Comparison of ENCODE assay signal across 24 cellular contexts in genomic region chr2:229202646-229203045, GRCh38.
"Had no signal": no experiment of that assay in that cellular context is flagged by ENCODE, and none has a peak within 500 bp of the region (broad histone marks: within the 10 kb centered on the region; RNA-seq: fewer than 3 reads in every experiment).

No MANE protein-coding gene starts in this region.

- H3K9ac ChIP-seq: neural progenitor cell had no signal

- DNase-seq: activated CD4-positive, alpha-beta memory T cell treated with anti-CD3 and anti-CD28 coated beads, Interleukin-2, amount 10 ng/mL, durations not matched to agents 7 days and 5 days; activated CD4-positive, alpha-beta T cell treated with anti-CD3 and anti-CD28 coated beads, Interleukin-2, amount 10 ng/mL, durations not matched to agents 7 days and 5 days; activated CD4-positive, CD25-positive, alpha-beta regulatory T cell treated with anti-CD3 and anti-CD28 coated beads, Interleukin-2, amount 50 U/mL, for 72 hours; activated CD8-positive, alpha-beta memory T cell treated with anti-CD3 and anti-CD28 coated beads, Interleukin-2, amount 50 U/mL, for 48 hours; activated T-cell treated with anti-CD3 and anti-CD28 coated beads, Interleukin-2, amount 50 U/mL, for 24 hours; aorta; body of pancreas; dermis blood vessel endothelial cell; effector memory CD4-positive, alpha-beta T cell; kidney; mesendoderm; natural killer cell; occipital lobe; right cardiac atrium; stimulated activated CD4-positive, alpha-beta T cell treated with anti-CD3 and anti-CD28 coated beads, Interleukin-2, amount 100 ng/mL, for 48 hours; stimulated activated naive CD4-positive, alpha-beta T cell treated with Interleukin-2 at 50 U/mL for 16 hours; T-helper 17 cell; T1000 had no signal

- H3K27me3 ChIP-seq: body of pancreas, gastroesophageal sphincter, hepatocyte, neural progenitor cell, tibial nerve had no signal

- H3K4me2 ChIP-seq: hepatocyte, neural progenitor cell had no signal

- ATAC-seq: body of pancreas, gastroesophageal sphincter, natural killer cell, right cardiac atrium, SK-N-SH treated with all-trans-retinoic acid at 6 μM for 48 hours, T-helper 17 cell had no signal

- H3K4me1 ChIP-seq: gastroesophageal sphincter, neural progenitor cell, tibial nerve had no signal

- H3K4me3 ChIP-seq: body of pancreas, gastroesophageal sphincter, hepatocyte, neural progenitor cell, tibial nerve had no signal

- H3K27ac ChIP-seq: body of pancreas, gastroesophageal sphincter, hepatocyte, neural progenitor cell, tibial nerve had no signal

- FAIRE-seq: colon, kidney had no signal

- H3K36me3 ChIP-seq: gastroesophageal sphincter, neural progenitor cell, tibial nerve had no signal

- H2AFZ ChIP-seq: hepatocyte, neural progenitor cell had no signal

- H3K9me3 ChIP-seq: body of pancreas, gastroesophageal sphincter, tibial nerve had no signal
